ENCODE assay signal across 2 cellular contexts in genomic region chr3:13391308-13391707, GRCh38.
TF ChIP-seq lines count a peak whose summit lies in the region.

No MANE protein-coding gene starts in this region.

TF ChIP-seq in HepG2, 621 proteins besides CTCF, POLR2A, EP300 and RAD21:
- TF ChIP-seq ZNF446 (CRISPR knock-in tag; IDR thresholded peaks at IDR 0.05), result 0 out of 2 replicates have a peak, but pooled peaks have one; percentile 21
- TF ChIP-seq SMAD9 (CRISPR knock-in tag; IDR thresholded peaks at IDR 0.05), result no peak
- peak; percentile 16; the same call in 1 of the 2 replicates for TF ChIP-seq USF2 (IDR thresholded peaks at IDR 0.05; ENCODE audit: low read depth, low read length)
- TF ChIP-seq USF2 (CRISPR knock-in tag; IDR thresholded peaks at IDR 0.05; ENCODE audit: borderline replicate concordance), result no peak

TF ChIP-seq in K562, 482 proteins besides CTCF, POLR2A, EP300 and RAD21:
- TF ChIP-seq TARDBP (IDR thresholded peaks at IDR 0.05), result no peak
- TF ChIP-seq ZNF79 (CRISPR knock-in tag; IDR thresholded peaks at IDR 0.05; ENCODE audit: low read depth), result no peak
- no peak for TF ChIP-seq ATF7 (IDR thresholded peaks at IDR 0.05)
- TF ChIP-seq USF1 (CRISPR knock-in tag; IDR thresholded peaks at IDR 0.05), result peak; percentile 72
- peak; percentile 81 for TF ChIP-seq TFE3 (CRISPR knock-in tag; IDR thresholded peaks at IDR 0.05)
- TF ChIP-seq ZNF778 (CRISPR knock-in tag; IDR thresholded peaks at IDR 0.05), result no peak
- TF ChIP-seq USF2 (CRISPR knock-in tag; IDR thresholded peaks at IDR 0.05), result peak; percentile 45
- no peak for TF ChIP-seq CBX2 (IDR thresholded peaks at IDR 0.05; ENCODE audit: insufficient read depth, low read length, poor library complexity, severe bottlenecking)
- TF ChIP-seq ETV6 (IDR thresholded peaks at IDR 0.05; ENCODE audit: borderline replicate concordance in 1 of 2, low read depth in 2 of 2, low read length in 1 of 2), result no peak
- TF ChIP-seq ETV6 (CRISPR knock-in tag; IDR thresholded peaks at IDR 0.05; ENCODE audit: borderline replicate concordance), result no peak
- peak; percentile 79 for TF ChIP-seq TOE1 (IDR thresholded peaks at IDR 0.05; ENCODE audit: borderline replicate concordance)
- TF ChIP-seq TOE1 (CRISPR knock-in tag; IDR thresholded peaks at IDR 0.05; ENCODE audit: borderline replicate concordance, low read depth), result no peak
- TF ChIP-seq RAD51 (IDR thresholded peaks at IDR 0.05; ENCODE audit: borderline replicate concordance, low read depth), result peak; percentile 71
- TF ChIP-seq CBFA2T2 (conservative IDR thresholded peaks at IDR 0.05), result peak; percentile 22; the same call in 1 of the 2 replicates
- 0 out of 2 replicates have a peak, but pooled peaks have one; percentile 28 for TF ChIP-seq BCOR (IDR thresholded peaks at IDR 0.05)
- 0 out of 2 replicates have a peak, but pooled peaks have one; percentile 8 for TF ChIP-seq POLR2AphosphoS5 (IDR thresholded peaks at IDR 0.05; ENCODE audit: control insufficient read depth, insufficient read depth, low read depth, low read length)
- no peak for TF ChIP-seq HDAC8 (tag; IDR thresholded peaks at IDR 0.05)
